ENCODE assay signal across 3 cellular contexts in genomic region chr21:36569511-36569910, GRCh38.
"Had no signal": no experiment of that assay in that cellular context is flagged by ENCODE, and none has a peak within 500 bp of the region (broad histone marks: within the 10 kb centered on the region; RNA-seq: fewer than 3 reads in every experiment).

No MANE protein-coding gene starts in this region.

- H3K4me3 ChIP-seq: GM12878 had no signal

- ATAC-seq: GM12878 had no signal

- DNase-seq: GDM1, GF-D8 had no signal
